ENCODE assay signal across 7 cellular contexts in genomic region chr4:75671802-75672421, GRCh38. TPM values are rescaled to one million over a fixed set of nuclear protein-coding genes. Genes with fewer than 3 reads are reported as not detected.
DNase-seq lines count a peak whose midpoint lies in the region; ATAC-seq and TF ChIP-seq lines count a peak whose summit lies in the region.

No MANE protein-coding gene starts in this region.

- H3K9me2 ChIP-seq in HCT116 (ENCODE audit: insufficient read depth) = no peaks in the 10 kb centered on the region

- no peak for ATAC-seq in HCT116
- no peak for ATAC-seq in HG03520 (IDR thresholded peaks at IDR 0.05; ENCODE audit: unreplicated experiment)

- H3K27ac ChIP-seq in HCT116 (ENCODE audit: low read depth, low read length) (peak overlapping the region; percentile 86), spleen (peak overlapping the region; percentile 97 to 100 (median 98))

- H3K79me2 ChIP-seq in HCT116 (ENCODE audit: insufficient read depth, low read length) = peaks cover 67% of the 10 kb centered on the region

- no peak for TF ChIP-seq POLR2A in HCT116 (IDR thresholded peaks at IDR 0.05; ENCODE audit: borderline replicate concordance, extremely low read depth, insufficient read depth, insufficient read length)
- TF ChIP-seq POLR2A in spleen (IDR thresholded peaks at IDR 0.05) = no peak

- RAD21 ChIA-PET in HCT116 (lab: Charles Lee; ENCODE audit: low non-redundant PET in 1 of 2, low total read pairs in 2 of 2, uncharacterized antibody in 2 of 2, unreplicated experiment in 2 of 2) = no interaction called here

- H3K9ac ChIP-seq in HCT116 (ENCODE audit: low read length) = peak overlapping the region; percentile 95

- H3K4me3 ChIP-seq in HCT116 (replicated peaks in 1 of 2; ENCODE audit: low read depth in 1 of 2, low read length in 2 of 2) = peak overlapping the region; percentile 71 to 94
- peak overlapping the region; percentile 99 for H3K4me3 ChIP-seq in WI38 (ENCODE audit: low read depth, low read length)
- H3K4me3 ChIP-seq in spleen = peak overlapping the region; percentile 75 to 96 (median 87)

- no peaks in the 10 kb centered on the region for H3K36me3 ChIP-seq in HCT116 (ENCODE audit: control insufficient read depth in 1 of 2, insufficient read depth in 2 of 2, low read length in 2 of 2)
- H3K36me3 ChIP-seq in spleen = no peaks in the 10 kb centered on the region

- 9 to 19% (median 14%) methylated on average over 10 of the region's 10 CpGs for WGBS in spleen, 5 donors

- H4K20me1 ChIP-seq in HCT116 (ENCODE audit: insufficient read depth) = peaks cover 24% of the 10 kb centered on the region

- DNase-seq in HCT116 (ENCODE audit: low read depth, low spot score) (no peak), hepatic stellate cell (ENCODE audit: low spot score) (peak; percentile 24), spleen (no peak), NCI-H345 treated with DMSO at 0.1 percent for 48 hours (lab: John Stamatoyannopoulos, UW; ENCODE audit: unreplicated experiment) (no peak), hypothalamus (lab: John Stamatoyannopoulos, UW) (no peak)

- H3K4me1 ChIP-seq in HCT116 (ENCODE audit: control insufficient read depth in 1 of 2, insufficient read depth in 2 of 2, low read length in 2 of 2) = peaks cover 6 to 23% of the 10 kb centered on the region in 2 experiments; a peak in 3 of 4 replicates
- H3K4me1 ChIP-seq in spleen = peaks cover 39 to 64% (median 57%) of the 10 kb centered on the region in 6 donors

- no peaks in the 10 kb centered on the region for H3K27me3 ChIP-seq in HCT116 (ENCODE audit: insufficient read depth, low read length)
- H3K27me3 ChIP-seq in spleen (replicated peaks in 1 of 7) = no peaks in the 10 kb centered on the region

- H3K4me2 ChIP-seq in HCT116 (ENCODE audit: low read length) = peak overlapping the region; percentile 86

- H2AFZ ChIP-seq in HCT116 (ENCODE audit: low read depth, low read length, poor library complexity, severe bottlenecking) = no peak overlapping the region

- POLR2A ChIA-PET in HCT116 (lab: Charles Lee) = no interaction called here

- no peak for TF ChIP-seq CTCF in HCT116 (IDR thresholded peaks at IDR 0.05 in 2 of 3, conservative IDR thresholded peaks at IDR 0.05 in 1 of 3; ENCODE audit: borderline replicate concordance in 1 of 3, insufficient read depth in 1 of 3, low read depth in 2 of 3, low read length in 2 of 3)
- TF ChIP-seq CTCF in WI38 (IDR thresholded peaks at IDR 0.05; ENCODE audit: low read depth, low read length) = no peak
- TF ChIP-seq CTCF in spleen (IDR thresholded peaks at IDR 0.05 in 8 of 11, conservative IDR thresholded peaks at IDR 0.05 in 3 of 11) = no peak

- intact Hi-C loops in HCT116 (cut with micrococcal nuclease) = no loop called here
- intact Hi-C loops in spleen (cut with DNase I; ENCODE audit: low total_unique reads) = loop anchor here (5.0 kb wide), 1 partner anchor 50 kb away; the partner anchor contains the start of gene USO1

- CTCF ChIA-PET in HCT116 (lab: Charles Lee) = no interaction called here

- no peaks in the 10 kb centered on the region for H3K9me3 ChIP-seq in HCT116 (ENCODE audit: control insufficient read depth in 1 of 2, insufficient read depth in 1 of 2, low read depth in 1 of 2, low read length in 2 of 2)
- no peaks in the 10 kb centered on the region for H3K9me3 ChIP-seq in spleen

- BruUV-seq in HCT116 (replicated peaks; lab: Mats Ljungman, UMichigan) = no TSS peak

- no peak for TF ChIP-seq RAD21 in HCT116 (IDR thresholded peaks at IDR 0.05; ENCODE audit: low read depth)

TF ChIP-seq in HCT116, 20 proteins besides CTCF, POLR2A, EP300 and RAD21:
- no peak for TF ChIP-seq SRF (IDR thresholded peaks at IDR 0.05; ENCODE audit: low read depth)
- no peak for TF ChIP-seq TCF7L2 (IDR thresholded peaks at IDR 0.05; ENCODE audit: borderline replicate concordance, extremely low read depth, insufficient read depth, insufficient read length)
- no peak for TF ChIP-seq EZH2phosphoT487 (IDR thresholded peaks at IDR 0.05; ENCODE audit: borderline replicate concordance)
- no peak for TF ChIP-seq SIN3A (IDR thresholded peaks at IDR 0.05; ENCODE audit: low read depth)
- TF ChIP-seq ELF1 (IDR thresholded peaks at IDR 0.05; ENCODE audit: borderline replicate concordance, low read depth) = no peak
- TF ChIP-seq POLR2AphosphoS5 (IDR thresholded peaks at IDR 0.05; ENCODE audit: low read depth, low read length) = no peak
- TF ChIP-seq, protein P1, sequence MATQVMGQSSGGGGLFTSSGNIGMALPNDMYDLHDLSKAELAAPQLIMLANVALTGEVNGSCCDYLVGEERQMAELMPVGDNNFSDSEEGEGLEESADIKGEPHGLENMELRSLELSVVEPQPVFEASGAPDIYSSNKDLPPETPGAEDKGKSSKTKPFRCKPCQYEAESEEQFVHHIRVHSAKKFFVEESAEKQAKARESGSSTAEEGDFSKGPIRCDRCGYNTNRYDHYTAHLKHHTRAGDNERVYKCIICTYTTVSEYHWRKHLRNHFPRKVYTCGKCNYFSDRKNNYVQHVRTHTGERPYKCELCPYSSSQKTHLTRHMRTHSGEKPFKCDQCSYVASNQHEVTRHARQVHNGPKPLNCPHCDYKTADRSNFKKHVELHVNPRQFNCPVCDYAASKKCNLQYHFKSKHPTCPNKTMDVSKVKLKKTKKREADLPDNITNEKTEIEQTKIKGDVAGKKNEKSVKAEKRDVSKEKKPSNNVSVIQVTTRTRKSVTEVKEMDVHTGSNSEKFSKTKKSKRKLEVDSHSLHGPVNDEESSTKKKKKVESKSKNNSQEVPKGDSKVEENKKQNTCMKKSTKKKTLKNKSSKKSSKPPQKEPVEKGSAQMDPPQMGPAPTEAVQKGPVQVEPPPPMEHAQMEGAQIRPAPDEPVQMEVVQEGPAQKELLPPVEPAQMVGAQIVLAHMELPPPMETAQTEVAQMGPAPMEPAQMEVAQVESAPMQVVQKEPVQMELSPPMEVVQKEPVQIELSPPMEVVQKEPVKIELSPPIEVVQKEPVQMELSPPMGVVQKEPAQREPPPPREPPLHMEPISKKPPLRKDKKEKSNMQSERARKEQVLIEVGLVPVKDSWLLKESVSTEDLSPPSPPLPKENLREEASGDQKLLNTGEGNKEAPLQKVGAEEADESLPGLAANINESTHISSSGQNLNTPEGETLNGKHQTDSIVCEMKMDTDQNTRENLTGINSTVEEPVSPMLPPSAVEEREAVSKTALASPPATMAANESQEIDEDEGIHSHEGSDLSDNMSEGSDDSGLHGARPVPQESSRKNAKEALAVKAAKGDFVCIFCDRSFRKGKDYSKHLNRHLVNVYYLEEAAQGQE (IDR thresholded peaks at IDR 0.05; ENCODE audit: low read depth) = no peak
- TF ChIP-seq ZBTB33 (IDR thresholded peaks at IDR 0.05; ENCODE audit: extremely low read depth, insufficient replicate concordance, low read length) = no peak
- no peak for TF ChIP-seq ZFX (IDR thresholded peaks at IDR 0.05)
- no peak for TF ChIP-seq YY1 (IDR thresholded peaks at IDR 0.05; ENCODE audit: extremely low read depth, insufficient replicate concordance, low read depth, low read length)
- no peak for TF ChIP-seq EZH2 (IDR thresholded peaks at IDR 0.05)
- TF ChIP-seq ATF3 (IDR thresholded peaks at IDR 0.05) = no peak
- no peak for TF ChIP-seq ZNF274 (IDR thresholded peaks at IDR 0.05; ENCODE audit: low read depth, low read length)

RNA-seq across cellular contexts. Expression of gene G3BP2, which starts 1.3 kb away (rescaled TPM):
- total RNA-seq in HCT116 (2021; ENCODE audit: unreplicated experiment) = 153 TPM
- 52.1 and 57.9 TPM in 2 replicates for polyA plus RNA-seq in HCT116 (2012)
- total RNA-seq in spleen = 100 to 1,000 TPM in 5 of 7 donors, 10 to 100 TPM in 2; 90.8 to 113 (median 106) TPM
- 10 to 100 TPM; 15.2 to 31.9 (median 19.9) TPM for polyA plus RNA-seq in spleen

RNA-seq across cellular contexts. Expression of gene CDKL2, which starts 41.6 kb away (rescaled TPM):
- 1.2 TPM for total RNA-seq in HCT116 (2021; ENCODE audit: unreplicated experiment)
- polyA plus RNA-seq in HCT116 (2012) = 0.17 and 0.27 TPM in 2 replicates
- total RNA-seq in spleen = under 1 TPM in 4 of 7 donors, not detected in 3; 0.27 to 0.40 (median 0.39) TPM
- under 1 TPM; 0.03 to 0.04 (median 0.03) TPM for polyA plus RNA-seq in spleen

RNA-seq across cellular contexts. Expression of gene USO1, which starts 52.5 kb away (rescaled TPM):
- 72.7 TPM for total RNA-seq in HCT116 (2021; ENCODE audit: unreplicated experiment)
- polyA plus RNA-seq in HCT116 (2012) = 24.2 and 28.3 TPM in 2 replicates
- total RNA-seq in spleen = 10 to 100 TPM; 42.9 to 64.8 (median 51.9) TPM
- 10 to 100 TPM; 16.4 to 20.6 (median 19.3) TPM for polyA plus RNA-seq in spleen
